ENCODE assay signal across 2 cellular contexts in the genomic region with DNA sequence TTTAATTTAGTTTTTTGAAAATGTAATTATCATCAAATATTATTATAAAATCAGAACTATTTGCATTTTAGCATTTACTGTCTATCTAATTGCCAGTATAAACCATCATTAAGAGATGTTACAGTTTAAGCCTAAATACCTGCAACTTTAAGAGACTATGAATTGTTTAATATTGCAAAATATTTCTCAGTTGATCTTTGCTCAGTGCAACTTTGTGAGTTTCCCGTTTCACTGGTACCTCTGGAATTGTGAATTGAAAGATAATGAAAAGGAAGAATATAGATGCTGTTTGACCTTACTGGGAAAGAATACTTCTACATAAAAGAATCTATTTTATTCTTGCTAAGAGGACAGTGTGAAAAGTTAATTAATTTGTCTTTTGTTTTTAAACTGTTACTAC.
TF ChIP-seq lines count a peak whose summit lies in the region.

No MANE protein-coding gene starts in this region.

TF ChIP-seq in HepG2, 621 proteins besides CTCF, POLR2A, EP300 and RAD21:
- TF ChIP-seq ZNF432 (CRISPR knock-in tag; IDR thresholded peaks at IDR 0.05; ENCODE audit: borderline replicate concordance): no peak
- no peak for TF ChIP-seq SUZ12 (IDR thresholded peaks at IDR 0.05; ENCODE audit: low read depth, low read length)
- TF ChIP-seq HCFC1 (IDR thresholded peaks at IDR 0.05; ENCODE audit: low read depth, low read length): no peak
- no peak for TF ChIP-seq PPARG (CRISPR knock-in tag; conservative IDR thresholded peaks at IDR 0.05)
- TF ChIP-seq KDM2A (CRISPR knock-in tag; IDR thresholded peaks at IDR 0.05; ENCODE audit: borderline replicate concordance, low read depth): no peak
- no peak for TF ChIP-seq ZNF180 (CRISPR knock-in tag; IDR thresholded peaks at IDR 0.05; ENCODE audit: borderline replicate concordance, low read depth)
- no peak for TF ChIP-seq NR1H2 (CRISPR knock-in tag; IDR thresholded peaks at IDR 0.05; ENCODE audit: borderline replicate concordance, low read depth)
- TF ChIP-seq IRX3 (CRISPR knock-in tag; IDR thresholded peaks at IDR 0.05; ENCODE audit: borderline replicate concordance, low read depth): no peak
- TF ChIP-seq KLF6 (CRISPR knock-in tag; IDR thresholded peaks at IDR 0.05): no peak
- TF ChIP-seq ZNF256 (CRISPR knock-in tag; conservative IDR thresholded peaks at IDR 0.05): no peak
- TF ChIP-seq FOXO1 (CRISPR knock-in tag; IDR thresholded peaks at IDR 0.05): no peak
- TF ChIP-seq MXD4 (CRISPR knock-in tag; IDR thresholded peaks at IDR 0.05): no peak
- TF ChIP-seq DPF2 (CRISPR knock-in tag; IDR thresholded peaks at IDR 0.05; ENCODE audit: borderline replicate concordance, low read depth): no peak
- TF ChIP-seq XBP1 (CRISPR knock-in tag; IDR thresholded peaks at IDR 0.05): no peak
TF ChIP-seq in HepG2: peak in this region for 0.

TF ChIP-seq in HCT116, 20 proteins besides CTCF, POLR2A, EP300 and RAD21:
- TF ChIP-seq, protein P1, sequence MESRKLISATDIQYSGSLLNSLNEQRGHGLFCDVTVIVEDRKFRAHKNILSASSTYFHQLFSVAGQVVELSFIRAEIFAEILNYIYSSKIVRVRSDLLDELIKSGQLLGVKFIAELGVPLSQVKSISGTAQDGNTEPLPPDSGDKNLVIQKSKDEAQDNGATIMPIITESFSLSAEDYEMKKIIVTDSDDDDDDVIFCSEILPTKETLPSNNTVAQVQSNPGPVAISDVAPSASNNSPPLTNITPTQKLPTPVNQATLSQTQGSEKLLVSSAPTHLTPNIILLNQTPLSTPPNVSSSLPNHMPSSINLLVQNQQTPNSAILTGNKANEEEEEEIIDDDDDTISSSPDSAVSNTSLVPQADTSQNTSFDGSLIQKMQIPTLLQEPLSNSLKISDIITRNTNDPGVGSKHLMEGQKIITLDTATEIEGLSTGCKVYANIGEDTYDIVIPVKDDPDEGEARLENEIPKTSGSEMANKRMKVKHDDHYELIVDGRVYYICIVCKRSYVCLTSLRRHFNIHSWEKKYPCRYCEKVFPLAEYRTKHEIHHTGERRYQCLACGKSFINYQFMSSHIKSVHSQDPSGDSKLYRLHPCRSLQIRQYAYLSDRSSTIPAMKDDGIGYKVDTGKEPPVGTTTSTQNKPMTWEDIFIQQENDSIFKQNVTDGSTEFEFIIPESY (IDR thresholded peaks at IDR 0.05; ENCODE audit: extremely low read depth, insufficient replicate concordance, low read length): no peak
- no peak for TF ChIP-seq CBX3 (IDR thresholded peaks at IDR 0.05; ENCODE audit: low read depth)
- TF ChIP-seq YY1 (IDR thresholded peaks at IDR 0.05; ENCODE audit: extremely low read depth, insufficient replicate concordance, low read depth, low read length): no peak
- TF ChIP-seq SIN3A (IDR thresholded peaks at IDR 0.05; ENCODE audit: low read depth): no peak
- no peak for TF ChIP-seq FOSL1 (IDR thresholded peaks at IDR 0.05; ENCODE audit: low read depth)
- TF ChIP-seq ELF1 (IDR thresholded peaks at IDR 0.05; ENCODE audit: borderline replicate concordance, low read depth): no peak
- TF ChIP-seq CEBPB (IDR thresholded peaks at IDR 0.05; ENCODE audit: low read depth): no peak
- TF ChIP-seq SP1 (IDR thresholded peaks at IDR 0.05; ENCODE audit: low read depth): no peak
- TF ChIP-seq EZH2 (IDR thresholded peaks at IDR 0.05): no peak
